8 cellular contexts compared by ENCODE assay signal in the genomic region with DNA sequence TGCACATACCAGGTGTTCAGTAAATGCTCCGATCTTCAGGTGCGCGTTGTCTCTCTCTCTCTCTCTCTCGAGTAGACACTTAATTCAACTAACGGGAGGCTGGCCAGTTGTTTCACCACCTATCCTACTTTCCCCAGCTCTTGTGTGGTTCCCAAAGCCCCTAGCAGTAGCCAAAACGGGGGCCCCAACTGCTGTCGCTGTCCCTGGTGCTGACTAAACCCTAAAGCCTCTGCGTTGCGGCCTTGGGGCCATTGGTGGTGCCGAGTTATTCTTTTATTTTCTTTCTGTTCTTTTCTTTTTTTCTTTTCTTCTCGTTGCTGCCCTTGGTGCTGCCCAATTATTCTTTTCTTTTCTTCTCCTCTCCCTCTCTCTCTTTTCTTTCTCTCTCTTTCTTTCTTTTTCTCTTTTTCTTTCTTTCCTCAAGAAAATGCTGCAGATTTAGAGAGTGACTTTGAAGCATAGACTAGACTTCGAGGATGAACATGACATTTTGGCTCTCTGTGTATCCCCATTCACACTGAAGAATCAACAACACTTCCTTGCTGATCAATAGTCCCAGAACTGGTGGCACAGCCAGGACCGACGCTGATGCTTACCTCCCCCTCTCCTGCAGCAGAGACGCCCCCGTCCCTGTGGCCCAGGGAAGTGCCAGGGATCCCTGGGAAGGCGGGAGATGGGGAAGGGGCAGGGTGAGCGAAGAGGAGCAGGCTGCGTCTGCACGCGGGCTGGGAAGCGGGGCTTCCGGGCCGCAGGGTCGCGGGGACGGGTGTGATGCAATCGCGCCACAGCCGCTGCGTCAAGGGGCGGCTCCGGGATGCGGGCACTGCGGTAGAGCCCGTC. TPM values are rescaled to one million over a fixed set of nuclear protein-coding genes. Genes with fewer than 3 reads are reported as not detected.
DNase-seq lines count a peak whose midpoint lies in the region; ATAC-seq lines count a peak whose summit lies in the region.

A gene (plus strand): TSS at position 785 of the 840 bp plus-strand sequence. CDS start 200 bp downstream, outside the sequence.

- peak within 1 kb of the TSS; percentile 42; the same call in 1 of the 2 replicates for H3K4me3 ChIP-seq in GM08714 (ENCODE audit: low read length)

- peaks cover 0 to 7% (median 0%) of the 10 kb centered on the region in 3 donors for H3K36me3 Mint-ChIP-seq in immature natural killer cell

- no peak within 1 kb of the TSS for H3K27ac Mint-ChIP-seq in immature natural killer cell

- H3K4me3 Mint-ChIP-seq in immature natural killer cell, result peak within 1 kb of the TSS; percentile 67 to 81 (median 76)

- peaks cover 0 to 2% (median 0%) of the 10 kb centered on the region in 6 donors for H3K9me3 Mint-ChIP-seq in immature natural killer cell

- no peak for ATAC-seq in HG02981 (IDR thresholded peaks at IDR 0.05; ENCODE audit: unreplicated experiment)

- peaks cover 14 to 21% of the 10 kb centered on the region in 2 donors for H3K4me1 Mint-ChIP-seq in immature natural killer cell

- DNase-seq in NCI-H69 (lab: John Stamatoyannopoulos, UW), result peak; percentile 87
- DNase-seq in astrocyte of the hippocampus (ENCODE audit: low read depth, low spot score), result peak; percentile 64
- peak in 2 of 3 donors; percentile 15 for DNase-seq in immature natural killer cell
- DNase-seq in stimulated activated CD4-positive, alpha-beta T cell treated with anti-CD3 and anti-CD28 coated beads, Interleukin-4, amount 100 ng/mL, for 24 hours, result peak; percentile 12
- DNase-seq in foreskin melanocyte, result no peak
- no peak for DNase-seq in NCI-H2107 (lab: John Stamatoyannopoulos, UW)

- H3K27me3 Mint-ChIP-seq in immature natural killer cell (ENCODE audit: low read depth in 3 of 3), result peaks cover 12 to 18% (median 18%) of the 10 kb centered on the region in 3 donors

RNA-seq across cellular contexts. Expression of the gene that starts here (rescaled TPM):
- not detected for polyA plus RNA-seq in immature natural killer cell

Comparison
In these comparisons a context has a peak if more than half of its experiments do, and no peak if none do; other contexts are left out.
1. Peak in DNase-seq in immature natural killer cell; RNA of the gene not detected or under 1 TPM.
2. DNase-seq: peak in NCI-H69 (single experiment), astrocyte of the hippocampus (single experiment) and stimulated activated CD4-positive, alpha-beta T cell treated with anti-CD3 and anti-CD28 coated beads, Interleukin-4, amount 100 ng/mL, for 24 hours (single experiment); none in foreskin melanocyte (single experiment) and NCI-H2107 (single experiment).